ENCODE assay signal across 1 cellular context in genomic region chr4:17468638-17469221, GRCh38.
TF ChIP-seq lines count a peak whose summit lies in the region.

No MANE protein-coding gene starts in this region.

TF ChIP-seq in SK-N-SH treated with all-trans-retinoic acid at 6 μM for 48 hours, 23 proteins besides CTCF, POLR2A, EP300 and RAD21 (continued from another document):
- TF ChIP-seq TSHZ2 (CRISPR knock-in tag; IDR thresholded peaks at IDR 0.05) (no peak), PPARA (CRISPR knock-in tag; IDR thresholded peaks at IDR 0.05; ENCODE audit: borderline replicate concordance) (no peak), ZNF565 (CRISPR knock-in tag; conservative IDR thresholded peaks at IDR 0.05; ENCODE audit: low read depth) (no peak), ZNF70 (CRISPR knock-in tag; IDR thresholded peaks at IDR 0.05) (no peak)
